ENCODE assay signal across 14 cellular contexts in the genomic region with DNA sequence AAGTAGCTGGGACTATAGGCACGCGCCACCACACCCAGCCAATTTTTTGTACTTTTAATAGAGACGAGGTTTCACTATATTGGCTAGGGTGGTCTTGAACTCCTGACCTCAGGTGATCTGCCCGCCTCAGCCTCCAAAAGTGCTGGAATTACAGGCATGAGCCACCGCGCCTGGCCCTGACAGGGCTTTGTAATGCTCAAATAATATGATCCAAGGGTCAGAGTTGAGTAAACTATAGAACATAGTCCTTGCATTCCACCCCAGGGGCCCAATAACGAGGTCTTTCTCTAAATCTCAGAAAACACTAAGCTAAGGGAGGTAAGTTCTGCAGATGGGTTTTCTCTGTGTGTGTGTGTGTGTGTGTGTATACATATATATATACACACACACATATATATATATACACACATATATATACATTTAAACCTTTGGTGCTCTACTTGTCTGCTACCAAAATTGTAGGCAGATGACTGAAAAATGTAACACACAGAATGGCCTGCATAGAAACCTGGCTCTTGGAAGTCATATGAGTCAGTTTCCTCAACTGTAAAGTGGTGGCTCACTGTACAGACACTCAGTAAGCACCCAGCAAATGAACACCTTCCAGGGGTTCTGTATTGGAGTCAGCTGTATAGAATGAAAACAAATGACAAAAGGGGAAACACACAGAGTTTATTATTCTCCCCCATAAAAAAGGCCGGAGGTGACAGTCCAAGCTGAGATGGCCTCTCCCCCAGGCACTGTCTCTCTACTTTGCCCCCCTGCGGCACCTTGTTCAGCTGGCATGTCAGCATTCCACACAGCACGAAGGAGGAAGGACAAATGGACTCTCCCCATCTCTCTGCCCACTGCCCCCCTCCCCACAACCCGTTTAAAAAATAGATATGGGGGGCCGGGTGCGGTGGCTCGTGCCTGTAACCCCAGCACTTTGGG. TPM values are rescaled to one million over a fixed set of nuclear protein-coding genes. Genes with fewer than 3 reads are reported as not detected.
DNase-seq lines count a peak whose midpoint lies in the region; ATAC-seq, FAIRE-seq and TF ChIP-seq lines count a peak whose summit lies in the region.
"Had no signal": no experiment of that assay in that cellular context is flagged by ENCODE, and none has a peak within 500 bp of the region (broad histone marks: within the 10 kb centered on the region; RNA-seq: fewer than 3 reads in every experiment).

No MANE protein-coding gene starts in this region.

- peak; percentile 85 for FAIRE-seq in G401.6 (lab: Jason Lieb, UNC)
- FAIRE-seq in frontal cortex (lab: Jason Lieb, UNC): no peak

- H3K9me2 ChIP-seq in PC-3 (replicated peaks; ENCODE audit: low read length): no peaks in the 10 kb centered on the region

- ATAC-seq in PC-3 (peak; percentile 67), HG02970 (IDR thresholded peaks at IDR 0.05; ENCODE audit: low FRiP score, unreplicated experiment) (no peak), HG02840 (IDR thresholded peaks at IDR 0.05; ENCODE audit: low FRiP score, unreplicated experiment) (no peak)
- ATAC-seq: gastrocnemius medialis had no signal

- no peaks in the 10 kb centered on the region for H3F3A ChIP-seq in PC-3 (ENCODE audit: low read length, unreplicated experiment)

- H3K27me3 ChIP-seq in PC-3 (ENCODE audit: low read length): no peaks in the 10 kb centered on the region
- H3K27me3 ChIP-seq in osteoblast (ENCODE audit: insufficient read depth, low read length): no peaks in the 10 kb centered on the region
- H3K27me3 ChIP-seq: gastrocnemius medialis, testis had no signal

- no peaks in the 10 kb centered on the region for H3K36me3 ChIP-seq in PC-3 (ENCODE audit: low read depth, low read length)
- no peaks in the 10 kb centered on the region for H3K36me3 ChIP-seq in osteoblast (ENCODE audit: insufficient read depth, low read length)
- H3K36me3 ChIP-seq: gastrocnemius medialis, left ventricle myocardium inferior, neutrophil had no signal

- H4K20me1 ChIP-seq in PC-3 (ENCODE audit: low read length) (no peaks in the 10 kb centered on the region), osteoblast (ENCODE audit: insufficient read depth, low read length) (no peaks in the 10 kb centered on the region)

- POLR2A ChIA-PET in PC-3 (lab: Charles Lee; ENCODE audit: unreplicated experiment): no interaction called here

- H3K79me2 ChIP-seq in PC-3 (ENCODE audit: low read length) (no peaks in the 10 kb centered on the region), osteoblast (ENCODE audit: insufficient read depth, low read length) (no peaks in the 10 kb centered on the region)

- no TSS peak for BruUV-seq in PC-3 (replicated peaks; lab: Mats Ljungman, UMichigan)

- H3K27ac ChIP-seq in PC-3 (ENCODE audit: low read length) (no peak overlapping the region), osteoblast (ENCODE audit: low read depth, low read length) (no peak overlapping the region)
- H3K27ac ChIP-seq: coronary artery, neutrophil, testis had no signal

- H2AFZ ChIP-seq in PC-3 (ENCODE audit: low read length) (no peak overlapping the region), osteoblast (ENCODE audit: low read length) (no peak overlapping the region)

- H3K4me1 ChIP-seq in PC-3 (ENCODE audit: insufficient read depth, low read length) (peaks cover 33% of the 10 kb centered on the region), osteoblast (ENCODE audit: insufficient read depth, low read length) (peaks cover 19% of the 10 kb centered on the region)

- no peak overlapping the region for H3K9ac ChIP-seq in PC-3 (ENCODE audit: low read length)

- H3K4me2 ChIP-seq in PC-3 (ENCODE audit: low read length) (peak overlapping the region; percentile 56), osteoblast (ENCODE audit: insufficient read depth, low read length) (no peak overlapping the region)

- TF ChIP-seq CTCF in PC-3 (conservative IDR thresholded peaks at IDR 0.05; ENCODE audit: low read depth, low read length): no peak
- TF ChIP-seq CTCF in epithelial cell of esophagus (IDR thresholded peaks at IDR 0.05; ENCODE audit: insufficient read depth, low read depth, low read length, missing control alignments): no peak
- no peak for TF ChIP-seq CTCF in osteoblast (IDR thresholded peaks at IDR 0.05; ENCODE audit: extremely low read depth, low read depth, low read length)

- intact Hi-C loops in PC-3 (cut with micrococcal nuclease): no loop called here

- CTCF ChIA-PET in PC-3 (lab: Charles Lee): interaction anchor here (1.9 kb wide), 1 partner anchor 88 kb away, joined by 5 read pairs; no protein-coding TSS in a partner anchor

- no peaks in the 10 kb centered on the region for H3K9me3 ChIP-seq in PC-3 (ENCODE audit: low read length)
- H3K9me3 ChIP-seq in osteoblast (ENCODE audit: low read depth, low read length): no peaks in the 10 kb centered on the region
- H3K9me3 ChIP-seq: gastrocnemius medialis, left ventricle myocardium inferior, neutrophil, testis had no signal

- DNase-seq in PC-3 (peak; percentile 73), epithelial cell of esophagus (ENCODE audit: low read depth) (peak; percentile 69), osteoblast (ENCODE audit: insufficient read length, low spot score, missing footprints) (peak; percentile 92), frontal cortex (ENCODE audit: low spot score in 2 of 2) (no peak)
- DNase-seq: activated CD4-positive, alpha-beta T cell treated with anti-CD3 and anti-CD28 coated beads, Interleukin-2, amount 50 U/mL, for 1 hour; gastrocnemius medialis; left ventricle myocardium inferior; MM.1S; testis had no signal

- H3K4me3 ChIP-seq in PC-3 (ENCODE audit: low read length): no peak overlapping the region
- no peak overlapping the region for H3K4me3 ChIP-seq in epithelial cell of esophagus (ENCODE audit: low read length)
- H3K4me3 ChIP-seq in osteoblast (ENCODE audit: insufficient read depth, low read length): no peak overlapping the region
- H3K4me3 ChIP-seq: coronary artery, gastrocnemius medialis, left ventricle myocardium inferior, testis had no signal

RNA-seq across cellular contexts. Expression of gene MEOX1, which starts 6.0 kb away (rescaled TPM):
- total RNA-seq in PC-3 (2014; rRNA removed): 0.84 TPM in 1 of 2 replicates, not detected in the other
- total RNA-seq in osteoblast: under 0.01 TPM in 1 of 2 replicates, not detected in the other
- 0.41 TPM for total RNA-seq in frontal cortex

Comparison
In these comparisons a context has a peak if more than half of its experiments do, and no peak if none do; other contexts are left out.
1. DNase-seq: peak in PC-3 (single experiment), epithelial cell of esophagus (single experiment) and osteoblast (single experiment); none in frontal cortex (0 of 2).